8 cellular contexts compared by ENCODE assay signal in genomic region chr5:65076251-65076869, GRCh38.
DNase-seq lines count a peak whose midpoint lies in the region; ATAC-seq and TF ChIP-seq lines count a peak whose summit lies in the region.

No MANE protein-coding gene starts in this region.

- 41 to 51% (median 50%) methylated on average over 5 of the region's 5 CpGs for WGBS in heart left ventricle, 4 donors

- no peak overlapping the region for H3K4me3 ChIP-seq in heart left ventricle

- TF ChIP-seq POLR2A in heart left ventricle (IDR thresholded peaks at IDR 0.05) = no peak

- ATAC-seq in HG02678 (IDR thresholded peaks at IDR 0.05; ENCODE audit: unreplicated experiment) = peak; percentile 79
- peak; percentile 79 to 86 (median 83) for ATAC-seq in heart left ventricle

- TF ChIP-seq CTCF in heart left ventricle (IDR thresholded peaks at IDR 0.05) = peak in 10 of 12 donors; percentile 7 to 49 (median 28)

- peaks cover 0 to 20% (median 9%) of the 10 kb centered on the region in 12 donors for H3K4me1 ChIP-seq in heart left ventricle

- H3K27ac ChIP-seq in heart left ventricle = peak overlapping the region in 11 of 12 donors; percentile 8 to 75 (median 50)

- DNase-seq in NOMO-1 (lab: John Stamatoyannopoulos, UW; ENCODE audit: unreplicated experiment in 2 of 2) (peak; percentile 7 to 43), NOMO-1 treated with dmso at 0.1 percent for 144 hours (lab: John Stamatoyannopoulos, UW; ENCODE audit: unreplicated experiment) (no peak), NCI-H69 (lab: John Stamatoyannopoulos, UW) (peak; percentile 92), heart left ventricle (peak in 4 of 5 donors; percentile 27 to 67 (median 50)), HuH-7.5 (ENCODE audit: low spot score) (no peak)
- DNase-seq in activated T-cell treated with anti-CD3 and anti-CD28 coated beads, Interleukin-2, amount 50 U/mL, for 1 hour = peak; percentile 40
- peak; percentile 49 for DNase-seq in stimulated activated CD4-positive, alpha-beta T cell treated with anti-CD3 and anti-CD28 coated beads, Interleukin-2, amount 100 ng/mL, for 4 hours (ENCODE audit: low read depth)

- H3K27me3 ChIP-seq in heart left ventricle = no peaks in the 10 kb centered on the region

- no peaks in the 10 kb centered on the region for H3K9me3 ChIP-seq in heart left ventricle

- H3K36me3 ChIP-seq in heart left ventricle = no peaks in the 10 kb centered on the region

- intact Hi-C loops in heart left ventricle (cut with DNase I) = loop anchor here in 1 of 10 donors (5.0 kb wide), 1 partner anchor 39 kb away; no protein-coding TSS in a partner anchor

Comparison
In these comparisons a context has a peak if more than half of its experiments do, and no peak if none do; other contexts are left out.
1. DNase-seq: peak in NOMO-1 (2 of 2), NCI-H69 (single experiment), activated T-cell treated with anti-CD3 and anti-CD28 coated beads, Interleukin-2, amount 50 U/mL, for 1 hour (single experiment), heart left ventricle (4 of 5) and stimulated activated CD4-positive, alpha-beta T cell treated with anti-CD3 and anti-CD28 coated beads, Interleukin-2, amount 100 ng/mL, for 4 hours (single experiment); none in NOMO-1 treated with dmso at 0.1 percent for 144 hours (single experiment) and HuH-7.5 (single experiment).